1 cellular context compared by ENCODE assay signal in the genomic region with DNA sequence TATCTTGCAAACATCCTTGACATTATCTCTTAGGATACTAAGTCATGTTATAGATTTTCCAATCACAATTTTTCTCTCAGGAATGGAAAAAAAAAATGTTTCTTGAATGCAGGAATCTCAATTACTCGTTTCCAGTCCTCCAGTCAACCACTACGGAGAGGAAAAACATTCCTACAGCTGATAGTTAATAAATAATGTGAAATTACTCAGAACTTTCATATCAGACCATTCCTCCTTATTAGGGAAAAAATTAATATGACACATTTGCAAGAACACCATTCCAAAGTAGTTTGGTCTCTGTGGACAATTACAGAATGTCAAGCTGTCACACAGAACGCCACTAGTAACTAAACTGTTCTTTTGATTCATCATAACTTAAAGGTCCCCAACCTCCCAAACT.
TF ChIP-seq lines count a peak whose summit lies in the region.

No MANE protein-coding gene starts in this region.

TF ChIP-seq in IMR-90, 13 proteins besides CTCF, POLR2A, EP300 and RAD21:
- TF ChIP-seq NFE2L2 (IDR thresholded peaks at IDR 0.05; ENCODE audit: low read depth, low read length) (no peak), RFX5 (IDR thresholded peaks at IDR 0.05; ENCODE audit: low read depth, low read length) (no peak), BHLHE40 (IDR thresholded peaks at IDR 0.05; ENCODE audit: low read depth, low read length) (no peak), CEBPB (IDR thresholded peaks at IDR 0.05; ENCODE audit: low read depth, low read length) (no peak)
